ENCODE assay signal across 19 cellular contexts in the genomic region with DNA sequence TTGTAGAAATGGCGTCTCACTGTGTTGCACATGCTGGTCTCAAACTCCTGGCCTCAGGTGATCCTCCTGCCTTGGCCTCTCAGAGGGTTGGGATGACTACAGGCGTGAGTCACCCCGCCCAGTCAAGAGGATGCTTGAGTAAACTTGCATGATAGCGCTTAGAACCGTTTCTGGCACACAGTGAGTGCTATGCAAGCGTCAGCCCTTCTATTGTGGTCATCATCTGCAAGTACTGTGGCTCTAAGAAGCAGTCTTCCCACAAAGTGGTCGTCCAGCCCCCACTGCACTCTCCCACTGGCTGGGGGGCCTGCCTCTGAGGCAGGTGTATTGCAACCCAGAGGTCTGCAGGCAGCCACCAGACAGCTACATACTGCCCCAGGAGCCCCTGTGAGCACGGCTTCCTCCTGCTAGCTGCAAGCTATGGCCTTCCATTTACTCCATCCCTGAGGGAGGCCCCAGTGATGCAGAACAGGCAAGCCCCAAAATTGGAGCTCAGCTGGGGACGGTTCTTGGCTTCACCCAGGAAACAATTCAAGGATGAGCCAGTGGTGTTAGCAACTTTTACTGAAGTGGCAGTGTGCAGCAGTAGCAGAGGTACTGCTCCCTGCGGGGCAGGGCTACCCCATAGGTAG.
DNase-seq lines count a peak whose midpoint lies in the region; ATAC-seq and TF ChIP-seq lines count a peak whose summit lies in the region.
"Had no signal": no experiment of that assay in that cellular context is flagged by ENCODE, and none has a peak within 500 bp of the region (broad histone marks: within the 10 kb centered on the region; RNA-seq: fewer than 3 reads in every experiment).

No MANE protein-coding gene starts in this region.

- H3K9me2 ChIP-seq in SK-N-SH = no peaks in the 10 kb centered on the region

- H3K27ac Mint-ChIP-seq in activated T-helper 17 cell treated with anti-CD3 and anti-CD28 coated beads, Interleukin-2, amount 50 U/mL, for 72 hours = no peak overlapping the region
- H3K27ac Mint-ChIP-seq: activated naive CD4-positive, alpha-beta T cell treated with anti-CD3 and anti-CD28 coated beads, Interleukin-2, amount 50 U/mL, for 24 hours; effector memory CD8-positive, alpha-beta T cell; stimulated activated naive B cell treated with anti-CD40 and anti-IgM and Interleukin-4, amounts not matched to agents 10 μg/mL and 1 μg/mL and 100 μg/mL, for 72 hours had no signal

- TF ChIP-seq EP300 in SK-N-SH (IDR thresholded peaks at IDR 0.05; ENCODE audit: borderline replicate concordance in 1 of 2, low read depth in 1 of 2, low read length in 1 of 2) = no peak

- H3K4me3 Mint-ChIP-seq in activated T-helper 17 cell treated with anti-CD3 and anti-CD28 coated beads, Interleukin-2, amount 50 U/mL, for 72 hours = no peak overlapping the region
- H3K4me3 Mint-ChIP-seq: activated naive CD4-positive, alpha-beta T cell treated with anti-CD3 and anti-CD28 coated beads, Interleukin-2, amount 50 U/mL, for 24 hours; effector memory CD8-positive, alpha-beta T cell; stimulated activated naive B cell treated with anti-CD40 and anti-IgM and Interleukin-4, amounts not matched to agents 10 μg/mL and 1 μg/mL and 100 μg/mL, for 72 hours had no signal

- no peaks in the 10 kb centered on the region for H3K36me3 Mint-ChIP-seq in activated T-helper 17 cell treated with anti-CD3 and anti-CD28 coated beads, Interleukin-2, amount 50 U/mL, for 72 hours (ENCODE audit: low read depth)
- H3K36me3 Mint-ChIP-seq: activated naive CD4-positive, alpha-beta T cell treated with anti-CD3 and anti-CD28 coated beads, Interleukin-2, amount 50 U/mL, for 24 hours; stimulated activated naive B cell treated with anti-CD40 and anti-IgM and Interleukin-4, amounts not matched to agents 10 μg/mL and 1 μg/mL and 100 μg/mL, for 72 hours had no signal

- H3K4me1 ChIP-seq in NT2/D1 (ENCODE audit: insufficient read depth, insufficient read length) = peaks cover 35% of the 10 kb centered on the region
- peaks cover 0 to 7% of the 10 kb centered on the region in 2 experiments; a peak in 2 of 4 replicates for H3K4me1 ChIP-seq in SK-N-SH (ENCODE audit: control insufficient read depth in 1 of 2, insufficient read depth in 2 of 2, low read depth in 1 of 2, low read length in 1 of 2)

- H3K27me3 ChIP-seq in NT2/D1 (ENCODE audit: insufficient read depth, insufficient read length) (no peaks in the 10 kb centered on the region), SK-N-SH (ENCODE audit: insufficient read depth) (0 out of 2 replicates have a peak, but pooled peaks cover 3% of the 10 kb centered on the region)

- H3K9ac ChIP-seq in NT2/D1 (ENCODE audit: insufficient read length, low read depth) (peak overlapping the region; percentile 6), SK-N-SH (no peak overlapping the region)

- H3F3A ChIP-seq in SK-N-SH (replicated peaks; ENCODE audit: insufficient read depth) = no peaks in the 10 kb centered on the region

- DNase-seq in A172 (ENCODE audit: low spot score) = peak; percentile 47
- peak; percentile 55 for DNase-seq in ELR (ENCODE audit: low read depth)
- no peak for DNase-seq in NT2/D1 (ENCODE audit: low read depth, low spot score)
- DNase-seq in cerebellar nuclear complex (lab: John Stamatoyannopoulos, UW) = no peak
- DNase-seq in activated CD4-positive, CD25-positive, alpha-beta regulatory T cell treated with anti-CD3 and anti-CD28 coated beads, Interleukin-2, amount 50 U/mL, for 72 hours = no peak
- no peak for DNase-seq in SK-N-SH
- DNase-seq: activated T-cell treated with anti-CD3 and anti-CD28 coated beads for 4 hours; AML-193; DND-41; effector memory CD8-positive, alpha-beta T cell; KBM-7; NCI-H1694 treated with DMSO at 0.1 percent for 48 hours; nucleus accumbens; stimulated activated naive B cell treated with anti-CD40 and anti-IgM and Interleukin-4, amounts not matched to agents 10 μg/mL and 1 μg/mL and 100 μg/mL, for 72 hours; T-helper 1 cell had no signal

- no peak overlapping the region for H3K27ac ChIP-seq in SK-N-SH (ENCODE audit: low read depth in 2 of 2, low read length in 1 of 2)

- no peak for TF ChIP-seq CTCF in SK-N-SH (IDR thresholded peaks at IDR 0.05)

- no peak overlapping the region for H3K4me3 ChIP-seq in NT2/D1 (ENCODE audit: insufficient read length, low read depth)
- H3K4me3 ChIP-seq in SK-N-SH (ENCODE audit: low read depth in 2 of 2, low read length in 1 of 2) = no peak overlapping the region

- H2AFZ ChIP-seq in SK-N-SH (ENCODE audit: low read depth) = no peak overlapping the region

- H3K9me3 ChIP-seq in NT2/D1 (ENCODE audit: insufficient read depth, low read length) (peaks cover 6% of the 10 kb centered on the region), SK-N-SH (no peaks in the 10 kb centered on the region)

- no peak overlapping the region for H3K4me2 ChIP-seq in SK-N-SH

- POLR2A ChIA-PET in SK-N-SH (lab: Yijun Ruan, JAX) = no interaction called here

- H3K79me2 ChIP-seq in SK-N-SH (ENCODE audit: insufficient read depth) = no peaks in the 10 kb centered on the region

- peak; percentile 56 for ATAC-seq in esophagus mucosa
- ATAC-seq in activated T-helper 17 cell treated with anti-CD3 and anti-CD28 coated beads, Interleukin-2, amount 50 U/mL, for 72 hours (replicated peaks) = no peak
- ATAC-seq: activated CD4-positive, CD25-positive, alpha-beta regulatory T cell treated with anti-CD3 and anti-CD28 coated beads, Interleukin-2, amount 50 U/mL, for 24 hours; effector memory CD8-positive, alpha-beta T cell; stimulated activated naive B cell treated with anti-CD40 and anti-IgM and Interleukin-4, amounts not matched to agents 10 μg/mL and 1 μg/mL and 100 μg/mL, for 72 hours had no signal

- H3K27me3 Mint-ChIP-seq in activated T-helper 17 cell treated with anti-CD3 and anti-CD28 coated beads, Interleukin-2, amount 50 U/mL, for 72 hours = peaks cover 12% of the 10 kb centered on the region
- H3K27me3 Mint-ChIP-seq: activated naive CD4-positive, alpha-beta T cell treated with anti-CD3 and anti-CD28 coated beads, Interleukin-2, amount 50 U/mL, for 24 hours had no signal

- WGBS in SK-N-SH (ENCODE audit: low lambda C conversion rate) = 68% methylated on average over 7 of the region's 10 CpGs

- CTCF ChIA-PET in SK-N-SH (lab: Yijun Ruan, JAX) = interaction anchor here (1.2 to 3.4 kb wide), 4 partner anchors 9 to 192 kb away, joined by 3 to 16 read pairs (median 6); no protein-coding TSS in a partner anchor

- H3K9me3 Mint-ChIP-seq in activated T-helper 17 cell treated with anti-CD3 and anti-CD28 coated beads, Interleukin-2, amount 50 U/mL, for 72 hours = no peaks in the 10 kb centered on the region
- H3K9me3 Mint-ChIP-seq: activated naive CD4-positive, alpha-beta T cell treated with anti-CD3 and anti-CD28 coated beads, Interleukin-2, amount 50 U/mL, for 24 hours; effector memory CD8-positive, alpha-beta T cell; stimulated activated naive B cell treated with anti-CD40 and anti-IgM and Interleukin-4, amounts not matched to agents 10 μg/mL and 1 μg/mL and 100 μg/mL, for 72 hours had no signal

- no peaks in the 10 kb centered on the region for H3K4me1 Mint-ChIP-seq in activated T-helper 17 cell treated with anti-CD3 and anti-CD28 coated beads, Interleukin-2, amount 50 U/mL, for 72 hours
- H3K4me1 Mint-ChIP-seq: activated naive CD4-positive, alpha-beta T cell treated with anti-CD3 and anti-CD28 coated beads, Interleukin-2, amount 50 U/mL, for 24 hours; stimulated activated naive B cell treated with anti-CD40 and anti-IgM and Interleukin-4, amounts not matched to agents 10 μg/mL and 1 μg/mL and 100 μg/mL, for 72 hours had no signal

- H3K36me3 ChIP-seq in NT2/D1 (ENCODE audit: insufficient read depth, insufficient read length, low read length) = no peaks in the 10 kb centered on the region
- H3K36me3 ChIP-seq in SK-N-SH (replicated peaks in 1 of 2; ENCODE audit: control insufficient read depth in 1 of 2, insufficient read depth in 2 of 2, low read length in 1 of 2) = no peaks in the 10 kb centered on the region

- no peak for TF ChIP-seq RAD21 in SK-N-SH (IDR thresholded peaks at IDR 0.05; ENCODE audit: low read length)

- H4K20me1 ChIP-seq in SK-N-SH (ENCODE audit: insufficient read depth) = no peaks in the 10 kb centered on the region

TF ChIP-seq in SK-N-SH, 30 proteins besides CTCF, POLR2A, EP300 and RAD21:
- TF ChIP-seq GABPA (IDR thresholded peaks at IDR 0.05; ENCODE audit: low read depth) (no peak), YY1 (IDR thresholded peaks at IDR 0.05; ENCODE audit: low read depth) (no peak), POLR2AphosphoS5 (IDR thresholded peaks at IDR 0.05; ENCODE audit: low read depth, low read length) (no peak), CHD2 (IDR thresholded peaks at IDR 0.05; ENCODE audit: low read length, partially characterized antibody) (no peak)

Comparison
In these comparisons a context has a peak if more than half of its experiments do, and no peak if none do; other contexts are left out.
1. DNase-seq: peak in A172 (single experiment) and ELR (single experiment); none in NT2/D1 (single experiment), cerebellar nuclear complex (0 of 2), activated CD4-positive, CD25-positive, alpha-beta regulatory T cell treated with anti-CD3 and anti-CD28 coated beads, Interleukin-2, amount 50 U/mL, for 72 hours (single experiment) and SK-N-SH (single experiment).